ENCODE assay signal across 10 cellular contexts in genomic region chr4:8540072-8540471, GRCh38. TPM values are rescaled to one million over a fixed set of nuclear protein-coding genes. Genes with fewer than 3 reads are reported as not detected.
DNase-seq lines count a peak whose midpoint lies in the region; ATAC-seq and TF ChIP-seq lines count a peak whose summit lies in the region.
"Had no signal": no experiment of that assay in that cellular context is flagged by ENCODE, and none has a peak within 500 bp of the region (broad histone marks: within the 10 kb centered on the region; RNA-seq: fewer than 3 reads in every experiment).

No MANE protein-coding gene starts in this region.

- DNase-seq in activated naive CD4-positive, alpha-beta T cell treated with anti-CD3 and anti-CD28 coated beads for 36 hours = peak; percentile 18
- peak; percentile 22 for DNase-seq in stimulated activated CD4-positive, alpha-beta T cell treated with anti-CD3 and anti-CD28 coated beads, Interleukin-2, amount 100 ng/mL, for 4 hours (ENCODE audit: low read depth)
- DNase-seq in Caco-2 (no peak), lower leg skin (ENCODE audit: low spot score in 2 of 2) (no peak), HAP-1 (ENCODE audit: low spot score in 2 of 2) (no peak)
- DNase-seq: NCI-H345 had no signal

- intact Hi-C loops in activated naive CD4-positive, alpha-beta T cell treated with anti-CD3 and anti-CD28 coated beads for 36 hours (cut with micrococcal nuclease) = no loop called here
- intact Hi-C loops in Caco-2 (cut with micrococcal nuclease; ENCODE audit: unreplicated experiment) (no loop called here), lower leg skin (cut with DNase I; ENCODE audit: low total_unique reads) (no loop called here)

- peaks cover 2% of the 10 kb centered on the region for H3K9me3 Mint-ChIP-seq in activated naive CD4-positive, alpha-beta T cell treated with anti-CD3 and anti-CD28 coated beads for 36 hours
- no peaks in the 10 kb centered on the region for H3K9me3 Mint-ChIP-seq in Caco-2 (ENCODE audit: unreplicated experiment)

- in situ Hi-C loops in HAP-1 (cut with MboI; ENCODE audit: low sequenced_read_pairs) = no loop called here

- no TSS peak for BruUV-seq in Caco-2 (replicated peaks; lab: Mats Ljungman, UMichigan)

- WGBS in lower leg skin, 2 donors = 77 to 87% methylated on average over 9 of the region's 9 CpGs

- H3K4me1 ChIP-seq in Caco-2 (peaks cover 7% of the 10 kb centered on the region), HAP-1 (no peaks in the 10 kb centered on the region)

- no peaks in the 10 kb centered on the region for H3K27me3 ChIP-seq in Caco-2 (replicated peaks; ENCODE audit: control insufficient read depth, insufficient read depth, low read length)
- no peaks in the 10 kb centered on the region for H3K27me3 ChIP-seq in HAP-1 (ENCODE audit: low read depth)

- TF ChIP-seq POLR2A in lower leg skin (IDR thresholded peaks at IDR 0.05) = no peak

- H3K36me3 Mint-ChIP-seq in activated naive CD4-positive, alpha-beta T cell treated with anti-CD3 and anti-CD28 coated beads for 36 hours (ENCODE audit: low read depth) = peaks cover 1% of the 10 kb centered on the region
- peaks cover 4% of the 10 kb centered on the region for H3K36me3 Mint-ChIP-seq in Caco-2 (ENCODE audit: insufficient read depth, unreplicated experiment)

- H3K4me1 Mint-ChIP-seq in activated naive CD4-positive, alpha-beta T cell treated with anti-CD3 and anti-CD28 coated beads for 36 hours (ENCODE audit: low read depth) = peaks cover 6% of the 10 kb centered on the region
- H3K4me1 Mint-ChIP-seq in Caco-2 (ENCODE audit: low read depth, unreplicated experiment) = peaks cover 2% of the 10 kb centered on the region

- peak overlapping the region; percentile 46 for H3K27ac Mint-ChIP-seq in activated naive CD4-positive, alpha-beta T cell treated with anti-CD3 and anti-CD28 coated beads for 36 hours
- no peak overlapping the region for H3K27ac Mint-ChIP-seq in Caco-2 (ENCODE audit: unreplicated experiment)

- CTCF ChIA-PET in activated naive CD4-positive, alpha-beta T cell treated with anti-CD3 and anti-CD28 coated beads for 36 hours (lab: Charles Lee) = interaction anchor here (0.6 kb wide), 1 partner anchor 11 kb away, joined by 3 read pairs; no protein-coding TSS in a partner anchor
- CTCF ChIA-PET in Caco-2 (lab: Charles Lee) = no interaction called here

- H3K36me3 ChIP-seq in Caco-2 (ENCODE audit: control insufficient read depth, insufficient read depth, low read length) (no peaks in the 10 kb centered on the region; the same call in 1 of the 2 replicates), HAP-1 (replicated peaks) (no peaks in the 10 kb centered on the region)
- H3K36me3 ChIP-seq: prostate gland had no signal

- no peak overlapping the region for H3K4me3 ChIP-seq in Caco-2 (ENCODE audit: low read depth, low read length)
- H3K4me3 ChIP-seq in lower leg skin (ENCODE audit: low read depth, poor library complexity, severe bottlenecking) = no peak overlapping the region
- no peak overlapping the region for H3K4me3 ChIP-seq in HAP-1
- H3K4me3 ChIP-seq: lung, prostate gland had no signal

- POLR2A ChIA-PET in Caco-2 (lab: Charles Lee) = no interaction called here

- H3K9me3 ChIP-seq in Caco-2 = peaks cover 5% of the 10 kb centered on the region
- H3K9me3 ChIP-seq in HAP-1 = no peaks in the 10 kb centered on the region
- H3K9me3 ChIP-seq: prostate gland had no signal

- ATAC-seq in GM19025 (IDR thresholded peaks at IDR 0.05; ENCODE audit: low read depth, unreplicated experiment) = peak; percentile 59
- peak; percentile 72 for ATAC-seq in HG03432 (IDR thresholded peaks at IDR 0.05; ENCODE audit: unreplicated experiment)

- peaks cover 2% of the 10 kb centered on the region for H3K27me3 Mint-ChIP-seq in activated naive CD4-positive, alpha-beta T cell treated with anti-CD3 and anti-CD28 coated beads for 36 hours (ENCODE audit: low read depth)
- no peaks in the 10 kb centered on the region for H3K27me3 Mint-ChIP-seq in Caco-2 (ENCODE audit: insufficient read depth, unreplicated experiment)

- no peak overlapping the region for H3K4me3 Mint-ChIP-seq in activated naive CD4-positive, alpha-beta T cell treated with anti-CD3 and anti-CD28 coated beads for 36 hours
- H3K4me3 Mint-ChIP-seq in Caco-2 (ENCODE audit: unreplicated experiment) = no peak overlapping the region

- TF ChIP-seq CTCF in Caco-2 (IDR thresholded peaks at IDR 0.05; ENCODE audit: insufficient read depth in 1 of 2, low read depth in 1 of 2, low read length in 1 of 2, severe bottlenecking in 1 of 2, unreplicated experiment in 1 of 2) (no peak), lower leg skin (IDR thresholded peaks at IDR 0.05) (no peak)

RNA-seq across cellular contexts. Expression of gene GPR78, which starts 40.1 kb away (rescaled TPM):
- not detected for total RNA-seq in activated naive CD4-positive, alpha-beta T cell treated with anti-CD3 and anti-CD28 coated beads for 36 hours
- total RNA-seq in Caco-2 (2022) (0.68 and 0.79 TPM in 2 replicates), lower leg skin (not detected)

RNA-seq across cellular contexts. Expression of gene CPZ, which starts 52.5 kb away (rescaled TPM):
- total RNA-seq in activated naive CD4-positive, alpha-beta T cell treated with anti-CD3 and anti-CD28 coated beads for 36 hours = not detected
- total RNA-seq in Caco-2 (2022) = 5.2 and 7.7 TPM in 2 replicates
- 10 to 100 TPM in 1 of 4 donors, under 1 TPM in 1, not detected in 2; 0.91 to 10.2 TPM for total RNA-seq in lower leg skin

Comparison
In these comparisons a context has a peak if more than half of its experiments do, and no peak if none do; other contexts are left out.
1. DNase-seq: peak in activated naive CD4-positive, alpha-beta T cell treated with anti-CD3 and anti-CD28 coated beads for 36 hours (single experiment) and stimulated activated CD4-positive, alpha-beta T cell treated with anti-CD3 and anti-CD28 coated beads, Interleukin-2, amount 100 ng/mL, for 4 hours (single experiment); none in Caco-2 (0 of 2), lower leg skin (0 of 2) and HAP-1 (0 of 2).